Comparison of ENCODE assay signal across 7 cellular contexts in the genomic region with DNA sequence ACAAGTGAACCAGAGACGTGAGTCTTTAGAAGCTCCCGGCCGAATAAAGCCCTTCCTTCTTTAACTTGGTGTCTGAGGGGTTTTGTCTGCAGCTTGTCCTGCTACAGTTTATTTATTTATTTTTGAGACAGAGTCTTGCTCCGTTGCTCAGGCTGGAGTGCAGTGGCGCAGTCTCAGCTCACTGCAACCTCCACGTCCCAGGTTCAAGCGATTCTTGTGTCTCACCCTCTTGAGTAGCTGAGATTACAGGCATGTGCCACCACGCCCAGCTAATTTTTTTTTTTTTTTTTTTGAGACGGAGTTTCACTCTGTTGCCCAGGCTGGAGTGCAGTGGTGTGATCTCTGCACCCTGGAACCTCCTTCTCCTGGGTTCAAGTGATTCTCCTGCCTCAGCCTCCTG. TPM values are rescaled to one million over a fixed set of nuclear protein-coding genes. Genes with fewer than 3 reads are reported as not detected.
DNase-seq lines count a peak whose midpoint lies in the region; ATAC-seq, FAIRE-seq and TF ChIP-seq lines count a peak whose summit lies in the region.
"Not testable (repeated sequence)": the region's sequence is repeated elsewhere in the genome, so short reads cannot be mapped to it uniquely, and the experiment has no call there.

No MANE protein-coding gene starts in this region.

- not testable (repeated sequence) for H3K4me2 ChIP-seq in GM23338
- H3K4me2 ChIP-seq in HepG2 (ENCODE audit: low read depth, low read length), result peak overlapping the region; percentile 59

- H3K9me2 ChIP-seq in GM23338 (ENCODE audit: insufficient read depth), result not testable (repeated sequence)

- not testable (repeated sequence) for TF ChIP-seq RAD21 in HepG2 (CRISPR knock-in tag; IDR thresholded peaks at IDR 0.05)

- not testable (repeated sequence) for ATAC-seq in GM23338, WTC11, HepG2
- peak; percentile 63 for ATAC-seq in esophagus mucosa

- not testable (repeated sequence) for TF ChIP-seq POLR2A in HepG2 (IDR thresholded peaks at IDR 0.05; ENCODE audit: insufficient read depth in 1 of 2, low read depth in 2 of 2, low read length in 2 of 2); transverse colon (IDR thresholded peaks at IDR 0.05)

- WGBS in HepG2 (ENCODE audit: low lambda C conversion rate), result 21% methylated on average over 9 of the region's 9 CpGs
- WGBS in transverse colon (ENCODE audit: low coverage in 1 of 2), 2 donors, result 65 to 66% methylated on average over 7 to 9 of the region's 9 CpGs

- H3K27me3 ChIP-seq in GM23338 (ENCODE audit: insufficient read depth); transverse colon: not testable (repeated sequence)
- H3K27me3 ChIP-seq in HepG2 (ENCODE audit: control insufficient read depth in 1 of 2, insufficient read depth in 2 of 2, low read length in 2 of 2), result peaks cover 0 to 16% of the 10 kb centered on the region in 2 experiments; a peak in 3 of 5 replicates

- H2AFZ ChIP-seq in GM23338 (0 out of 2 replicates have a peak overlapping the region, but pooled peaks have one; percentile 52), HepG2 (ENCODE audit: low read length) (peak overlapping the region; percentile 42)

- H3K4me1 ChIP-seq in GM23338 (ENCODE audit: insufficient read depth); transverse colon: not testable (repeated sequence)
- H3K4me1 ChIP-seq in HepG2 (ENCODE audit: insufficient read depth, low read length), result peaks cover 37% of the 10 kb centered on the region

- TF ChIP-seq EP300 in HepG2 (IDR thresholded peaks at IDR 0.05; ENCODE audit: low read depth in 2 of 2, low read length in 2 of 2); HepG2 (CRISPR knock-in tag; IDR thresholded peaks at IDR 0.05; ENCODE audit: borderline replicate concordance); transverse colon (IDR thresholded peaks at IDR 0.05; ENCODE audit: low read depth): not testable (repeated sequence)

- FAIRE-seq in HepG2 (lab: Jason Lieb, UNC), result not testable (repeated sequence)

- DNase-seq in GM23338 (ENCODE audit: low spot score); WTC11 (ENCODE audit: low spot score); HepG2 (ENCODE audit: low spot score); neural crest cell (ENCODE audit: low read depth, low spot score): not testable (repeated sequence)
- peak; percentile 38 for DNase-seq in NCI-H2171 treated with DMSO at 0.1 percent for 48 hours (lab: John Stamatoyannopoulos, UW)
- peak; percentile 17 for DNase-seq in transverse colon

- not testable (repeated sequence) for H3K27ac Mint-ChIP-seq in GM23338
- H3K27ac Mint-ChIP-seq in WTC11, result peak overlapping the region; percentile 63; the same call in 1 of the 2 replicates
- H3K27ac Mint-ChIP-seq in neural crest cell (ENCODE audit: unreplicated experiment), result peak overlapping the region; percentile 75

- H3K9me3 ChIP-seq in HepG2 (ENCODE audit: low read length); transverse colon: not testable (repeated sequence)

- TF ChIP-seq CTCF in GM23338 (conservative IDR thresholded peaks at IDR 0.05; ENCODE audit: low read depth in 2 of 2); WTC11 (IDR thresholded peaks at IDR 0.05); HepG2 (CRISPR knock-in tag; IDR thresholded peaks at IDR 0.05); neural crest cell (conservative IDR thresholded peaks at IDR 0.05); transverse colon (IDR thresholded peaks at IDR 0.05): not testable (repeated sequence)

- not testable (repeated sequence) for H3K9ac ChIP-seq in HepG2 (ENCODE audit: insufficient read depth, low read depth, low read length)

- CTCF ChIA-PET in WTC11 (lab: Charles Lee), result interaction anchor here (0.9 to 1.4 kb wide), 4 partner anchors 10 to 1135 kb away, joined by 3 to 4 read pairs (median 4); no protein-coding TSS in a partner anchor
- CTCF ChIA-PET in HepG2 (lab: Yijun Ruan, JAX; ENCODE audit: low intra/inter-chr PET ratio, low total read pairs), result not testable (repeated sequence)

- H3K4me1 Mint-ChIP-seq in GM23338 (peaks cover 11% of the 10 kb centered on the region), WTC11 (peaks cover 13% of the 10 kb centered on the region), neural crest cell (peaks cover 22% of the 10 kb centered on the region)

- POLR2A ChIA-PET in WTC11 (lab: Charles Lee), result not testable (repeated sequence)
- POLR2A ChIA-PET in HepG2 (lab: Yijun Ruan, JAX), result interaction anchor here (0.7 to 1.7 kb wide), 3 partner anchors 14 to 641 kb away, joined by 3 to 5 read pairs (median 4); a partner anchor contains a TSS

- not testable (repeated sequence) for BruUV-seq in HepG2 (replicated peaks; lab: Mats Ljungman, UMichigan)

- not testable (repeated sequence) for H3K4me3 Mint-ChIP-seq in GM23338, WTC11, neural crest cell

- H3K4me3 ChIP-seq in GM23338, transverse colon: not testable (repeated sequence)
- H3K4me3 ChIP-seq in HepG2 (replicated peaks in 1 of 3; ENCODE audit: insufficient read depth in 1 of 3, low read depth in 2 of 3, low read length in 3 of 3), result peak overlapping the region in 1 of 3 experiments; percentile 23; a peak in 1 of 6 replicates

- H4K20me1 ChIP-seq in GM23338 (replicated peaks; ENCODE audit: insufficient read depth); HepG2 (ENCODE audit: insufficient read depth, low read length): not testable (repeated sequence)

- peaks cover 12% of the 10 kb centered on the region for H3K27me3 Mint-ChIP-seq in GM23338 (ENCODE audit: insufficient read depth, low read depth, poor library complexity)
- not testable (repeated sequence) for H3K27me3 Mint-ChIP-seq in WTC11 (ENCODE audit: low read depth); neural crest cell (ENCODE audit: low read depth)

- not testable (repeated sequence) for H3K36me3 Mint-ChIP-seq in GM23338 (ENCODE audit: low read depth); WTC11; neural crest cell (ENCODE audit: low read depth)

- H3K79me2 ChIP-seq in GM23338 (replicated peaks; ENCODE audit: insufficient read depth); HepG2 (ENCODE audit: insufficient read depth, low read length): not testable (repeated sequence)

- H3K27ac ChIP-seq in GM23338 (ENCODE audit: low read depth); HepG2 (ENCODE audit: extremely low read length, insufficient read depth, low read length); transverse colon: not testable (repeated sequence)

- not testable (repeated sequence) for H3K36me3 ChIP-seq in GM23338 (ENCODE audit: insufficient read depth); HepG2 (replicated peaks in 1 of 2; ENCODE audit: control insufficient read depth in 1 of 2, insufficient read depth in 2 of 2, low read length in 2 of 2); transverse colon

- intact Hi-C loops in HepG2 (cut with micrococcal nuclease; ENCODE audit: unreplicated experiment); transverse colon (cut with DNase I; ENCODE audit: low total_unique reads): not testable (repeated sequence)

- in situ Hi-C loops in HepG2 (cut with HindIII; ENCODE audit: extremely low pct_ligation_motif_present, low pct_unique_long_range_greater_than_20kb); transverse colon (cut with MboI; ENCODE audit: low pct_ligation_motif_present in 1 of 4, low pct_unique_long_range_greater_than_20kb in 1 of 4, low sequenced_read_pairs in 3 of 4): not testable (repeated sequence)

- H3F3A ChIP-seq in GM23338 (replicated peaks; ENCODE audit: low read depth), result not testable (repeated sequence)

- not testable (repeated sequence) for H3K9me3 Mint-ChIP-seq in GM23338, WTC11, neural crest cell

RNA-seq across cellular contexts. Expression of a gene that starts 36.3 kb away (rescaled TPM):
- 78.1 and 80.8 TPM in 2 replicates for total RNA-seq in GM23338 (2014; rRNA removed; shearing (Covaris generic))
- polyA plus RNA-seq in GM23338 (2016; fragmentation: Nextera tagmentation; extraction: Ambion mirVana), result 39.5 and 40.1 TPM in 2 replicates
- 45.9 to 54.1 TPM (median 51.1 TPM) in 3 replicates for total RNA-seq in WTC11 (2021)
- total RNA-seq in esophagus mucosa, result 20.8 TPM
- total RNA-seq in HepG2 (2016; rRNA removed; fragmentation: Illumina TruSeq; extraction: Trizol), result 18.5 and 28.9 TPM in 2 replicates
- total RNA-seq in HepG2 (2016; cell fraction: cytosol; rRNA removed; fragmentation: Illumina TruSeq; extraction: Trizol; ENCODE audit: low read depth), result 3.7 and 4.1 TPM in 2 replicates
- 21.0 and 29.4 TPM in 2 replicates for total RNA-seq in HepG2 (2016; cell fraction: insoluble cytoplasmic fraction; rRNA removed; fragmentation: Illumina TruSeq; extraction: Trizol)
- 8.5 and 9.2 TPM in 2 replicates for total RNA-seq in HepG2 (2016; cell fraction: membrane; rRNA removed; fragmentation: Illumina TruSeq; extraction: Trizol)
- total RNA-seq in HepG2 (2016; cell fraction: nucleus; rRNA removed; fragmentation: Illumina TruSeq; extraction: Trizol), result 24.8 and 35.3 TPM in 2 replicates
- polyA plus RNA-seq in HepG2 (2011; rRNA removed), result 10.5 and 11.6 TPM in 2 replicates
- 7.2 and 10.1 TPM in 2 replicates for polyA plus RNA-seq in HepG2 (2011; cell fraction: cytosol; rRNA removed)
- 9.0 and 9.8 TPM in 2 replicates for polyA plus RNA-seq in HepG2 (2011; cell fraction: nucleus; rRNA removed)
- polyA plus RNA-seq in HepG2 (2012), result 9.2 and 11.4 TPM in 2 replicates
- 2.3 and 2.8 TPM in 2 replicates for polyA plus RNA-seq in HepG2 (2016; cell fraction: cytosol; fragmentation: Illumina TruSeq; extraction: Trizol; ENCODE audit: low read depth)
- 23.7 and 23.9 TPM in 2 replicates for polyA plus RNA-seq in HepG2 (2016; cell fraction: insoluble cytoplasmic fraction; fragmentation: Illumina TruSeq; extraction: Trizol; ENCODE audit: low read depth)
- polyA plus RNA-seq in HepG2 (2016; cell fraction: membrane; fragmentation: Illumina TruSeq; extraction: Trizol; ENCODE audit: low read depth), result 4.7 and 6.0 TPM in 2 replicates
- 25.7 and 28.3 TPM in 2 replicates for polyA plus RNA-seq in HepG2 (2016; cell fraction: nucleus; fragmentation: Illumina TruSeq; extraction: Trizol; ENCODE audit: insufficient read depth, low read depth)
- polyA minus RNA-seq in HepG2 (2011; rRNA and poly(A)+ RNA removed; ENCODE audit: low replicate concordance), result 15.4 and 29.1 TPM in 2 replicates
- polyA minus RNA-seq in HepG2 (2011; cell fraction: cytosol; rRNA and poly(A)+ RNA removed), result 7.4 and 8.2 TPM in 2 replicates
- polyA minus RNA-seq in HepG2 (2011; cell fraction: nucleus; rRNA and poly(A)+ RNA removed), result 36.6 and 37.7 TPM in 2 replicates
- total RNA-seq in neural crest cell, result 44.9 and 49.9 TPM in 2 replicates
- 100 to 1,000 TPM in 1 of 4 donors, 10 to 100 TPM in 3; 16.1 to 141 (median 19.8) TPM for total RNA-seq in transverse colon

RNA-seq across cellular contexts. Expression of a gene that starts 45.4 kb away (rescaled TPM):
- 68.5 and 69.9 TPM in 2 replicates for total RNA-seq in GM23338 (2014; rRNA removed; shearing (Covaris generic))
- 71.7 and 84.4 TPM in 2 replicates for polyA plus RNA-seq in GM23338 (2016; fragmentation: Nextera tagmentation; extraction: Ambion mirVana)
- total RNA-seq in WTC11 (2021), result 113 to 115 TPM (median 114 TPM) in 3 replicates
- 102 TPM for total RNA-seq in esophagus mucosa
- total RNA-seq in HepG2 (2016; rRNA removed; fragmentation: Illumina TruSeq; extraction: Trizol), result 64.9 and 93.8 TPM in 2 replicates
- total RNA-seq in HepG2 (2016; cell fraction: cytosol; rRNA removed; fragmentation: Illumina TruSeq; extraction: Trizol; ENCODE audit: low read depth), result 25.0 and 28.0 TPM in 2 replicates
- total RNA-seq in HepG2 (2016; cell fraction: insoluble cytoplasmic fraction; rRNA removed; fragmentation: Illumina TruSeq; extraction: Trizol), result 64.0 and 82.0 TPM in 2 replicates
- total RNA-seq in HepG2 (2016; cell fraction: membrane; rRNA removed; fragmentation: Illumina TruSeq; extraction: Trizol), result 28.1 and 42.3 TPM in 2 replicates
- 32.7 and 40.0 TPM in 2 replicates for total RNA-seq in HepG2 (2016; cell fraction: nucleus; rRNA removed; fragmentation: Illumina TruSeq; extraction: Trizol)
- 35.9 and 46.0 TPM in 2 replicates for polyA plus RNA-seq in HepG2 (2011; rRNA removed)
- 20.0 and 28.0 TPM in 2 replicates for polyA plus RNA-seq in HepG2 (2011; cell fraction: cytosol; rRNA removed)
- polyA plus RNA-seq in HepG2 (2011; cell fraction: nucleus; rRNA removed), result 20.1 and 28.1 TPM in 2 replicates
- 59.7 and 61.2 TPM in 2 replicates for polyA plus RNA-seq in HepG2 (2012)
- 15.1 and 21.5 TPM in 2 replicates for polyA plus RNA-seq in HepG2 (2016; cell fraction: cytosol; fragmentation: Illumina TruSeq; extraction: Trizol; ENCODE audit: low read depth)
- polyA plus RNA-seq in HepG2 (2016; cell fraction: insoluble cytoplasmic fraction; fragmentation: Illumina TruSeq; extraction: Trizol; ENCODE audit: low read depth), result 80.8 and 92.4 TPM in 2 replicates
- polyA plus RNA-seq in HepG2 (2016; cell fraction: membrane; fragmentation: Illumina TruSeq; extraction: Trizol; ENCODE audit: low read depth), result 21.9 and 31.1 TPM in 2 replicates
- 58.0 and 61.2 TPM in 2 replicates for polyA plus RNA-seq in HepG2 (2016; cell fraction: nucleus; fragmentation: Illumina TruSeq; extraction: Trizol; ENCODE audit: insufficient read depth, low read depth)
- polyA minus RNA-seq in HepG2 (2011; rRNA and poly(A)+ RNA removed; ENCODE audit: low replicate concordance), result 45.1 and 73.6 TPM in 2 replicates
- 28.9 and 44.8 TPM in 2 replicates for polyA minus RNA-seq in HepG2 (2011; cell fraction: cytosol; rRNA and poly(A)+ RNA removed)
- 38.7 and 39.8 TPM in 2 replicates for polyA minus RNA-seq in HepG2 (2011; cell fraction: nucleus; rRNA and poly(A)+ RNA removed)
- 130 and 136 TPM in 2 replicates for total RNA-seq in neural crest cell
- total RNA-seq in transverse colon, result 100 to 1,000 TPM in 2 of 4 donors, 10 to 100 TPM in 2; 24.1 to 145 (median 98.8) TPM
